Comparison of ENCODE assay signal across 21 cellular contexts in genomic region chr17:7460850-7461660, GRCh38. TPM values are rescaled to one million over a fixed set of nuclear protein-coding genes. Genes with fewer than 3 reads are reported as not detected.
DNase-seq lines count a peak whose midpoint lies in the region; ATAC-seq and TF ChIP-seq lines count a peak whose summit lies in the region.
"Had no signal": no experiment of that assay in that cellular context is flagged by ENCODE, and none has a peak within 500 bp of the region (broad histone marks: within the 10 kb centered on the region; RNA-seq: fewer than 3 reads in every experiment).

No MANE protein-coding gene starts in this region.

- POLR2A ChIA-PET in HEK293 (lab: Yijun Ruan, JAX): interaction anchor here (1.2 to 1.4 kb wide), 2 partner anchors 23 to 131 kb away, joined by 3 to 5 read pairs; partner anchors contain the start of gene POLR2A

- no peaks in the 10 kb centered on the region for H3K27me3 ChIP-seq in neuronal stem cell (ENCODE audit: control insufficient read depth in 3 of 3, insufficient read depth in 3 of 3, low read depth in 1 of 3, low read length in 3 of 3)
- H3K27me3 ChIP-seq: thyroid gland had no signal

- no peak overlapping the region for H2BK12ac ChIP-seq in neuronal stem cell (ENCODE audit: low read length)

- no peaks in the 10 kb centered on the region for H3K9me3 Mint-ChIP-seq in dendritic cell treated with granulocyte-macrophage colony-stimulating factor and Interleukin-4, amounts not matched to agents 40 ng/mL and 50 ng/mL, for 4 days
- H3K9me3 Mint-ChIP-seq: activated CD4-positive, alpha-beta memory T cell treated with anti-CD3 and anti-CD28 coated beads, Interleukin-2, amount 10 ng/mL, durations not matched to agents 7 days and 5 days; memory B cell; natural killer cell treated with Interleukin-12 subunit alpha and Interleukin-12 subunit beta and Interleukin-15 and Interleukin-18, amount 100 ng/mL, for 72 hours; stimulated activated memory B cell treated with anti-CD40 and anti-IgM and Interleukin-4, amounts not matched to agents 10 μg/mL and 1 μg/mL and 100 μg/mL, for 72 hours had no signal

- H3K4me1 ChIP-seq in HEK293 (ENCODE audit: control insufficient read depth, insufficient read depth, low read length): no peaks in the 10 kb centered on the region
- peaks cover 0 to 10% of the 10 kb centered on the region in 2 donors for H3K4me1 ChIP-seq in neuronal stem cell (ENCODE audit: control insufficient read depth in 2 of 2, insufficient read depth in 1 of 2, low read depth in 1 of 2, low read length in 2 of 2)
- H3K4me1 ChIP-seq: prostate gland had no signal

- DNase-seq in neuronal stem cell (ENCODE audit: low spot score): no peak
- DNase-seq in Ammon's horn (ENCODE audit: low spot score): no peak
- DNase-seq: activated CD4-positive, alpha-beta memory T cell treated with anti-CD3 and anti-CD28 coated beads, Interleukin-2, amount 10 ng/mL, durations not matched to agents 7 days and 5 days; AML-193; caudate nucleus; DMS 273 treated with DMSO at 0.1 percent for 48 hours; effector CD4-positive, alpha-beta T cell; NCI-H1930; NK-92 treated with Interleukin-12 subunit alpha and Interleukin-12 subunit beta, amount 100 ng/mL, for 24 hours; Right ventricle myocardium superior; stimulated activated CD4-positive, alpha-beta T cell treated with anti-CD3 and anti-CD28 coated beads, Interleukin-12 subunit alpha, Interleukin-12 subunit beta, amount 100 ng/mL, for 4 hours; thyroid gland; WERI-Rb-1 had no signal

- no peak overlapping the region for H3K4me3 Mint-ChIP-seq in dendritic cell treated with granulocyte-macrophage colony-stimulating factor and Interleukin-4, amounts not matched to agents 40 ng/mL and 50 ng/mL, for 4 days
- H3K4me3 Mint-ChIP-seq: activated CD4-positive, alpha-beta memory T cell treated with anti-CD3 and anti-CD28 coated beads, Interleukin-2, amount 10 ng/mL, durations not matched to agents 7 days and 5 days; memory B cell; natural killer cell treated with Interleukin-12 subunit alpha and Interleukin-12 subunit beta and Interleukin-15 and Interleukin-18, amount 100 ng/mL, for 72 hours; stimulated activated memory B cell treated with anti-CD40 and anti-IgM and Interleukin-4, amounts not matched to agents 10 μg/mL and 1 μg/mL and 100 μg/mL, for 72 hours had no signal

- H3K79me1 ChIP-seq in neuronal stem cell (ENCODE audit: low read depth, low read length): peaks cover 5% of the 10 kb centered on the region

- H3K9ac ChIP-seq in neuronal stem cell (ENCODE audit: low read depth, low read length, poor library complexity): no peak overlapping the region

- TF ChIP-seq CTCF in HEK293 (tag by site-specific recombination; IDR thresholded peaks at IDR 0.05): no peak

- H3K4ac ChIP-seq in neuronal stem cell (ENCODE audit: low read length): no peak overlapping the region

- no peak overlapping the region for H2BK15ac ChIP-seq in neuronal stem cell (ENCODE audit: low read length)

- H2AK5ac ChIP-seq in neuronal stem cell (ENCODE audit: low read depth, low read length): peak overlapping the region; percentile 98

- no peaks in the 10 kb centered on the region for H3K9me3 ChIP-seq in HEK293 (ENCODE audit: control insufficient read depth, insufficient read depth, low read depth, low read length)
- H3K9me3 ChIP-seq in neuronal stem cell (replicated peaks in 1 of 2; ENCODE audit: control insufficient read depth in 2 of 2, insufficient read depth in 1 of 2, low read depth in 1 of 2, low read length in 2 of 2): peaks cover 0 to 4% of the 10 kb centered on the region in 2 donors
- H3K9me3 ChIP-seq: prostate gland, thyroid gland had no signal

- H3K27ac ChIP-seq in HEK293 (ENCODE audit: extremely low read depth, low read depth, low read length) (no peak overlapping the region), neuronal stem cell (replicated peaks; ENCODE audit: low read length) (peak overlapping the region; percentile 12)
- H3K27ac ChIP-seq: prostate gland, thyroid gland, WERI-Rb-1 had no signal

- intact Hi-C loops in dendritic cell treated with granulocyte-macrophage colony-stimulating factor and Interleukin-4, amounts not matched to agents 40 ng/mL and 50 ng/mL, for 4 days (cut with micrococcal nuclease): no loop called here

- H3K4me3 ChIP-seq in HEK293 (ENCODE audit: low read depth, low read length) (no peak overlapping the region), neuronal stem cell (ENCODE audit: low read length in 2 of 2) (no peak overlapping the region)
- H3K4me3 ChIP-seq: prostate gland, thyroid gland had no signal

- H3K36me3 Mint-ChIP-seq in dendritic cell treated with granulocyte-macrophage colony-stimulating factor and Interleukin-4, amounts not matched to agents 40 ng/mL and 50 ng/mL, for 4 days (ENCODE audit: low read depth): peaks cover 52% of the 10 kb centered on the region
- H3K36me3 Mint-ChIP-seq: natural killer cell treated with Interleukin-12 subunit alpha and Interleukin-12 subunit beta and Interleukin-15 and Interleukin-18, amount 100 ng/mL, for 72 hours had no signal

- no peak overlapping the region for H3K14ac ChIP-seq in neuronal stem cell (ENCODE audit: low read length)

- peak overlapping the region; percentile 62 for H2BK5ac ChIP-seq in neuronal stem cell (ENCODE audit: low read length)

- no peak overlapping the region for H4K8ac ChIP-seq in neuronal stem cell (ENCODE audit: low read depth, low read length)

- CTCF ChIA-PET in HEK293 (lab: Yijun Ruan, JAX): interaction anchor here (0.8 to 1.2 kb wide), 2 partner anchors 9 to 99 kb away, joined by 3 read pairs; no protein-coding TSS in a partner anchor

- no peak overlapping the region for H4K91ac ChIP-seq in neuronal stem cell (ENCODE audit: low read depth, low read length, poor library complexity)

- ATAC-seq in GM21619 (IDR thresholded peaks at IDR 0.05; ENCODE audit: unreplicated experiment): no peak
- ATAC-seq in HG02588 (IDR thresholded peaks at IDR 0.05; ENCODE audit: unreplicated experiment): no peak
- ATAC-seq: natural killer cell treated with Interleukin-12 subunit alpha and Interleukin-12 subunit beta and Interleukin-15 and Interleukin-18, amount 100 ng/mL, for 72 hours; stimulated activated memory B cell treated with anti-CD40 and anti-IgM and Interleukin-4, amounts not matched to agents 10 μg/mL and 1 μg/mL and 100 μg/mL, for 72 hours had no signal

- peak overlapping the region; percentile 49 for H3K18ac ChIP-seq in neuronal stem cell (ENCODE audit: low read length)

- WGBS in neuronal stem cell (ENCODE audit: extremely low coverage in 2 of 2, insufficient read length in 2 of 2, insufficient replicate concordance in 1 of 2), 2 donors: no CpG with 5 or more reads among the region's 7 CpGs

- H3K27ac Mint-ChIP-seq in dendritic cell treated with granulocyte-macrophage colony-stimulating factor and Interleukin-4, amounts not matched to agents 40 ng/mL and 50 ng/mL, for 4 days: peak overlapping the region; percentile 5
- H3K27ac Mint-ChIP-seq: activated CD4-positive, alpha-beta memory T cell treated with anti-CD3 and anti-CD28 coated beads, Interleukin-2, amount 10 ng/mL, durations not matched to agents 7 days and 5 days; memory B cell; stimulated activated memory B cell treated with anti-CD40 and anti-IgM and Interleukin-4, amounts not matched to agents 10 μg/mL and 1 μg/mL and 100 μg/mL, for 72 hours had no signal

- H3K4me2 ChIP-seq in neuronal stem cell (ENCODE audit: insufficient read depth, low read length, poor library complexity, severe bottlenecking): no peak overlapping the region

- H2AFZ ChIP-seq in neuronal stem cell (ENCODE audit: low read length): no peak overlapping the region

- H3K27me3 Mint-ChIP-seq in dendritic cell treated with granulocyte-macrophage colony-stimulating factor and Interleukin-4, amounts not matched to agents 40 ng/mL and 50 ng/mL, for 4 days: no peaks in the 10 kb centered on the region
- H3K27me3 Mint-ChIP-seq: activated CD4-positive, alpha-beta memory T cell treated with anti-CD3 and anti-CD28 coated beads, Interleukin-2, amount 10 ng/mL, durations not matched to agents 7 days and 5 days; memory B cell; natural killer cell treated with Interleukin-12 subunit alpha and Interleukin-12 subunit beta and Interleukin-15 and Interleukin-18, amount 100 ng/mL, for 72 hours; stimulated activated memory B cell treated with anti-CD40 and anti-IgM and Interleukin-4, amounts not matched to agents 10 μg/mL and 1 μg/mL and 100 μg/mL, for 72 hours had no signal

- H2BK120ac ChIP-seq in neuronal stem cell (ENCODE audit: low read depth, low read length): no peak overlapping the region

- H3K36me3 ChIP-seq in HEK293 (ENCODE audit: control insufficient read depth in 2 of 2, insufficient read depth in 1 of 2, low read length in 2 of 2) (peaks cover 3 to 36% of the 10 kb centered on the region in 2 experiments; a peak in 2 of 3 replicates), neuronal stem cell (replicated peaks in 1 of 2; ENCODE audit: control insufficient read depth in 2 of 2, insufficient read depth in 2 of 2, low read length in 2 of 2) (peaks cover 3 to 30% of the 10 kb centered on the region in 2 donors)

- no peak overlapping the region for H3K23ac ChIP-seq in neuronal stem cell (ENCODE audit: low read depth, low read length, poor library complexity)

- H3K4me1 Mint-ChIP-seq in dendritic cell treated with granulocyte-macrophage colony-stimulating factor and Interleukin-4, amounts not matched to agents 40 ng/mL and 50 ng/mL, for 4 days (ENCODE audit: low read depth): peaks cover 20% of the 10 kb centered on the region
- H3K4me1 Mint-ChIP-seq: memory B cell had no signal

TF ChIP-seq in HEK293, 187 proteins besides CTCF, POLR2A, EP300 and RAD21 (continues in another document):
- TF ChIP-seq PRDM1 (tag by site-specific recombination; IDR thresholded peaks at IDR 0.05) (0 out of 2 replicates have a peak, but pooled peaks have one; percentile 40), HOXC10 (CRISPR knock-in tag; IDR thresholded peaks at IDR 0.05) (no peak), ZNF248 (tag by site-specific recombination; IDR thresholded peaks at IDR 0.05) (no peak), ZNF837 (tag by site-specific recombination; IDR thresholded peaks at IDR 0.05) (no peak)

RNA-seq across cellular contexts. Expression of gene CHRNB1, which starts 16.2 kb away (rescaled TPM):
- polyA plus RNA-seq in neuronal stem cell (2013, experiment 1 of 2): 9.9 TPM
- 11.1 TPM for polyA plus RNA-seq in neuronal stem cell (2013, experiment 2 of 2)

RNA-seq across cellular contexts. Expression of gene ZBTB4, which starts 18.4 kb away (rescaled TPM):
- polyA plus RNA-seq in neuronal stem cell (2013, experiment 1 of 2): 12.7 TPM
- 12.7 TPM for polyA plus RNA-seq in neuronal stem cell (2013, experiment 2 of 2)

RNA-seq across cellular contexts. Expression of gene SLC35G6, which starts 20.2 kb away (rescaled TPM):
- 0.03 TPM for polyA plus RNA-seq in neuronal stem cell (2013, experiment 1 of 2)
- polyA plus RNA-seq in neuronal stem cell (2013, experiment 2 of 2): not detected

RNA-seq across cellular contexts. Expression of gene FGF11, which starts 21.7 kb away (rescaled TPM):
- polyA plus RNA-seq in neuronal stem cell (2013, experiment 1 of 2): 5.1 TPM
- polyA plus RNA-seq in neuronal stem cell (2013, experiment 2 of 2): 4.3 TPM

RNA-seq across cellular contexts. Expression of gene POLR2A, which starts 23.1 kb away (rescaled TPM):
- polyA plus RNA-seq in neuronal stem cell (2013, experiment 1 of 2): 40.1 TPM
- 39.2 TPM for polyA plus RNA-seq in neuronal stem cell (2013, experiment 2 of 2)
